ENCODE assay signal across 9 cellular contexts in genomic region chr21:34668803-34669148, GRCh38. TPM values are rescaled to one million over a fixed set of nuclear protein-coding genes. Genes with fewer than 3 reads are reported as not detected.
DNase-seq lines count a peak whose midpoint lies in the region; ATAC-seq lines count a peak whose summit lies in the region.
"Had no signal": no experiment of that assay in that cellular context is flagged by ENCODE, and none has a peak within 500 bp of the region (broad histone marks: within the 10 kb centered on the region; RNA-seq: fewer than 3 reads in every experiment).

Gene CLIC6, plus strand, starts transcription at chr21:34668994. Its CDS starts 395 bp downstream, at chr21:34669389.

- peak within 1 kb of the TSS; percentile 49 for H3K4me3 Mint-ChIP-seq in activated T-helper 1 cell treated with anti-CD3 and anti-CD28 coated beads, Interleukin-12 subunit alpha, Interleukin-12 subunit beta, Interleukin-2, Interleukin-4 antibody, amounts not matched to agents 30 ng/mL and 10 ng/mL and 1 ng/mL, durations not matched to agents 14 hours and 24 hours and 36 hours

- ATAC-seq in sciatic nerve, result peak; percentile 47
- ATAC-seq in GM21576 (IDR thresholded peaks at IDR 0.05; ENCODE audit: unreplicated experiment), result no peak

- H3K27me3 Mint-ChIP-seq in activated T-helper 1 cell treated with anti-CD3 and anti-CD28 coated beads, Interleukin-12 subunit alpha, Interleukin-12 subunit beta, Interleukin-2, Interleukin-4 antibody, amounts not matched to agents 30 ng/mL and 10 ng/mL and 1 ng/mL, durations not matched to agents 14 hours and 24 hours and 36 hours (ENCODE audit: insufficient read depth), result peaks cover 69% of the 10 kb centered on the region

- peak; percentile 69 for DNase-seq in ELF-1 (ENCODE audit: low read depth, low spot score)
- no peak for DNase-seq in activated T-helper 1 cell treated with anti-CD3 and anti-CD28 coated beads, Interleukin-12 subunit alpha, Interleukin-12 subunit beta, Interleukin-2, Interleukin-4 antibody, amounts not matched to agents 30 ng/mL and 10 ng/mL and 1 ng/mL, durations not matched to agents 14 hours and 24 hours and 36 hours (ENCODE audit: low spot score)
- peak; percentile 65 for DNase-seq in sciatic nerve (ENCODE audit: low spot score)
- no peak for DNase-seq in cerebellar nuclear complex (lab: John Stamatoyannopoulos, UW)
- DNase-seq in RPMI8226, result no peak
- DNase-seq in NCI-H748 treated with DMSO at 0.1 percent for 48 hours (lab: John Stamatoyannopoulos, UW), result no peak
- DNase-seq: NCI-H1436 treated with DMSO at 0.1 percent for 48 hours had no signal

- intact Hi-C loops in activated T-helper 1 cell treated with anti-CD3 and anti-CD28 coated beads, Interleukin-12 subunit alpha, Interleukin-12 subunit beta, Interleukin-2, Interleukin-4 antibody, amounts not matched to agents 30 ng/mL and 10 ng/mL and 1 ng/mL, durations not matched to agents 14 hours and 24 hours and 36 hours (cut with micrococcal nuclease), result no loop called here
- intact Hi-C loops in sciatic nerve (cut with DNase I), result no loop called here

- no peaks in the 10 kb centered on the region for H3K9me3 Mint-ChIP-seq in activated T-helper 1 cell treated with anti-CD3 and anti-CD28 coated beads, Interleukin-12 subunit alpha, Interleukin-12 subunit beta, Interleukin-2, Interleukin-4 antibody, amounts not matched to agents 30 ng/mL and 10 ng/mL and 1 ng/mL, durations not matched to agents 14 hours and 24 hours and 36 hours

- no peaks in the 10 kb centered on the region for H3K36me3 Mint-ChIP-seq in activated T-helper 1 cell treated with anti-CD3 and anti-CD28 coated beads, Interleukin-12 subunit alpha, Interleukin-12 subunit beta, Interleukin-2, Interleukin-4 antibody, amounts not matched to agents 30 ng/mL and 10 ng/mL and 1 ng/mL, durations not matched to agents 14 hours and 24 hours and 36 hours (ENCODE audit: low read depth)

- no peak within 1 kb of the TSS for H3K27ac Mint-ChIP-seq in activated T-helper 1 cell treated with anti-CD3 and anti-CD28 coated beads, Interleukin-12 subunit alpha, Interleukin-12 subunit beta, Interleukin-2, Interleukin-4 antibody, amounts not matched to agents 30 ng/mL and 10 ng/mL and 1 ng/mL, durations not matched to agents 14 hours and 24 hours and 36 hours

- peak within 1 kb of the TSS; percentile 31 for H3K4me3 ChIP-seq in iPS-11a (ENCODE audit: low read depth, low read length)

- peaks cover 6% of the 10 kb centered on the region for H3K4me1 Mint-ChIP-seq in activated T-helper 1 cell treated with anti-CD3 and anti-CD28 coated beads, Interleukin-12 subunit alpha, Interleukin-12 subunit beta, Interleukin-2, Interleukin-4 antibody, amounts not matched to agents 30 ng/mL and 10 ng/mL and 1 ng/mL, durations not matched to agents 14 hours and 24 hours and 36 hours (ENCODE audit: low read depth)

RNA-seq across cellular contexts. Expression of gene CLIC6, which starts in this region (rescaled TPM):
- not detected in 2 replicates for total RNA-seq in activated T-helper 1 cell treated with anti-CD3 and anti-CD28 coated beads, Interleukin-12 subunit alpha, Interleukin-12 subunit beta, Interleukin-2, Interleukin-4 antibody, amounts not matched to agents 30 ng/mL and 10 ng/mL and 1 ng/mL, durations not matched to agents 14 hours and 24 hours and 36 hours
- total RNA-seq in sciatic nerve, result 4.7 TPM

Comparison
In these comparisons a context has a peak if more than half of its experiments do, and no peak if none do; other contexts are left out.
1. DNase-seq: peak in ELF-1 (single experiment) and sciatic nerve (single experiment); none in activated T-helper 1 cell treated with anti-CD3 and anti-CD28 coated beads, Interleukin-12 subunit alpha, Interleukin-12 subunit beta, Interleukin-2, Interleukin-4 antibody, amounts not matched to agents 30 ng/mL and 10 ng/mL and 1 ng/mL, durations not matched to agents 14 hours and 24 hours and 36 hours (single experiment), cerebellar nuclear complex (0 of 2), RPMI8226 (single experiment) and NCI-H748 treated with DMSO at 0.1 percent for 48 hours (single experiment).